Comparison of ENCODE assay signal across 9 cellular contexts in genomic region chr1:217089239-217090014, GRCh38.
A peak's percentile ranks its signal among the peaks of the same experiment; 100 is the strongest.
DNase-seq lines count a peak whose midpoint lies in the region; ATAC-seq, FAIRE-seq and TF ChIP-seq lines count a peak whose summit lies in the region.
"Had no signal": no experiment of that assay in that cellular context is flagged by ENCODE, and none has a peak within 500 bp of the region (broad histone marks: within the 10 kb centered on the region; RNA-seq: fewer than 3 reads in every experiment).

No MANE protein-coding gene starts in this region.

- H3K4me3 ChIP-seq in ectodermal cell (ENCODE audit: insufficient read depth, low read depth, low read length) (peak overlapping the region; percentile 54), lung (peak overlapping the region; percentile 5)

- H3K4me1 ChIP-seq in ectodermal cell (ENCODE audit: control insufficient read depth, insufficient read depth, low read length) (peaks cover 11% of the 10 kb centered on the region), lung (ENCODE audit: control insufficient read depth in 2 of 2, insufficient read depth in 2 of 2, low read length in 2 of 2) (peaks cover 0 to 6% of the 10 kb centered on the region in 2 donors)

- 1% methylated on average over 37 to 40 of the region's 40 CpGs for WGBS in ectodermal cell, 2 experiments
- WGBS in lung, 2 donors: 1 to 2% methylated on average over 34 to 40 of the region's 40 CpGs

- TF ChIP-seq CTCF in lung (IDR thresholded peaks at IDR 0.05; ENCODE audit: control extremely low read depth, extremely low read depth) (no peak), GM10266 (IDR thresholded peaks at IDR 0.05; ENCODE audit: control insufficient read depth, insufficient read depth, low read depth, missing control alignments) (no peak)

- FAIRE-seq in urothelium cell line (lab: Jason Lieb, UNC): no peak
- FAIRE-seq: colon had no signal

- H3K27ac ChIP-seq in ectodermal cell (ENCODE audit: insufficient read depth, low read depth, low read length, poor library complexity, severe bottlenecking): no peak overlapping the region
- H3K27ac ChIP-seq in lung (ENCODE audit: low read depth in 1 of 2, low read length in 1 of 2): peak overlapping the region in 1 of 2 donors; percentile 99

- DNase-seq in Daoy (ENCODE audit: low read depth) (peak; percentile 40), NCI-H510A (lab: John Stamatoyannopoulos, UW) (peak; percentile 28), lung (ENCODE audit: low spot score) (no peak), urothelium cell line (ENCODE audit: low spot score) (peak; percentile 70), GM10266 (ENCODE audit: extremely low spot score) (no peak)
- DNase-seq in activated effector memory CD4-positive, alpha-beta T cell treated with anti-CD3 and anti-CD28 coated beads, Interleukin-2, amount 50 U/mL, for 16 hours: no peak

- no peaks in the 10 kb centered on the region for H3K36me3 ChIP-seq in ectodermal cell (ENCODE audit: control insufficient read depth, insufficient read depth, low read length)
- H3K36me3 ChIP-seq in lung (ENCODE audit: control insufficient read depth in 2 of 2, insufficient read depth in 2 of 2, low read length in 2 of 2): no peaks in the 10 kb centered on the region

- H3K9me3 ChIP-seq in ectodermal cell (ENCODE audit: control insufficient read depth, low read length) (no peaks in the 10 kb centered on the region), lung (ENCODE audit: control insufficient read depth in 2 of 2, insufficient read depth in 1 of 2, low read length in 1 of 2) (no peaks in the 10 kb centered on the region)

- peak; percentile 35 for ATAC-seq in lung (ENCODE audit: insufficient read depth, low FRiP score)
- ATAC-seq in GM18870 (IDR thresholded peaks at IDR 0.05; ENCODE audit: unreplicated experiment): no peak

- peaks cover 40% of the 10 kb centered on the region for H3K27me3 ChIP-seq in ectodermal cell (ENCODE audit: control insufficient read depth, insufficient read depth, low read length, poor library complexity, severe bottlenecking)
- peaks cover 4% of the 10 kb centered on the region for H3K27me3 ChIP-seq in lung (ENCODE audit: control insufficient read depth, insufficient read depth)

Comparison
In these comparisons a context has a peak if more than half of its experiments do, and no peak if none do; other contexts are left out.
1. DNase-seq: peak in Daoy (single experiment), NCI-H510A (single experiment) and urothelium cell line (single experiment); none in lung (single experiment), activated effector memory CD4-positive, alpha-beta T cell treated with anti-CD3 and anti-CD28 coated beads, Interleukin-2, amount 50 U/mL, for 16 hours (single experiment) and GM10266 (single experiment).